Comparison of ENCODE assay signal across 8 cellular contexts in the genomic region with DNA sequence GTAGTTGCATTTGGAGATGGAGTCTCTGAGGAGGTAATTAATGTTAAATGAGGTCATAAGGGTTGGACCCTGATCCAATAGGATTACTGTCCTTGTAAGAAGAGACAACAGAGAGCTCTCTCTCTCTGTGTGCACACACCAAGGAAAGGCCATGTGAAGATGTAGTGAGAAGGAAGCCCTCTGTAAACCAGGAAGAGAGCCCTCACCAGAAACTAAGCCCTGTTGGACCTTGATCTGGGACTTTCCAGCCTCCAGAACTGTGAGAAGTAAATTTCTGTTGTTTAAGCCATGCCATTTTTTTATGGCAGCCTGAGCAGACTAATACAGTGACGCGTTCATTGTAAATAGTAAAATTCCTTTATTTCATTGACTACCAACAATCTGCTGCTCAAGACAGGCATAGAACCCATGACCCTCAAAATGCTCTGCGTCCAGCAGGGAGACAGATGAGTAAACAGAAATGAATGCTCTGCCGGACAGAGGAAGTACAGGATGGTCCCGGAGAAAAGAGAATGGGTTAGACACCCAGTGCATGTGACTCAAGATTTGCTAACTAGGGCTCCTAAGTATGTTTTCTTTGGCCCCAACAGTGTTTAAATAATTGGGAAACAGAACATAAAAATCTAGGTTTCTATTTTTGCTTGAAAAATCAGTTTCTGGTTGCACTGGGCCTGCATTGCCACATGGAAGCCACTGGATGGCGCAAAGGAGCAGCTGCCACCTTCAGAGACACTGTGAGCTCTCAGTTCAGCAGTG. TPM values are rescaled to one million over a fixed set of nuclear protein-coding genes. Genes with fewer than 3 reads are reported as not detected.
DNase-seq lines count a peak whose midpoint lies in the region; ATAC-seq and TF ChIP-seq lines count a peak whose summit lies in the region.

No MANE protein-coding gene starts in this region.

- CTCF ChIA-PET in RWPE1 (lab: Yijun Ruan, JAX): interaction anchor here (0.5 to 1.1 kb wide), 11 partner anchors 12 to 1269 kb away, joined by 3 to 5 read pairs (median 3); no protein-coding TSS in a partner anchor

- no peak overlapping the region for H3K4me3 ChIP-seq in GM12875 (ENCODE audit: low read depth, low read length)
- H3K4me3 ChIP-seq in fibroblast of the aortic adventitia (ENCODE audit: low read depth, low read length): no peak overlapping the region

- POLR2A ChIA-PET in RWPE1 (lab: Yijun Ruan, JAX; ENCODE audit: low non-redundant PET): no interaction called here

- H3K9me3 ChIP-seq in T-helper 17 cell (ENCODE audit: control insufficient read depth, low read length, poor library complexity, severe bottlenecking): no peaks in the 10 kb centered on the region

- peaks cover 32% of the 10 kb centered on the region for H3K27me3 Mint-ChIP-seq in T-helper 17 cell

- DNase-seq in ACHN: peak; percentile 39
- peak; percentile 63 for DNase-seq in RWPE1 (ENCODE audit: low spot score)
- DNase-seq in fibroblast of the aortic adventitia (ENCODE audit: low read depth): peak; percentile 97
- peak in 36 of 56 donors; percentile 5 to 68 (median 29) for DNase-seq in nucleus accumbens (lab: John Stamatoyannopoulos, UW)
- DNase-seq in NCI-H1417 treated with DMSO at 0.1 percent for 48 hours (lab: John Stamatoyannopoulos, UW): no peak
- no peak for DNase-seq in T-helper 17 cell
- DNase-seq in mesenteric fat pad (ENCODE audit: low spot score): no peak

- H3K27ac Mint-ChIP-seq in T-helper 17 cell: no peak overlapping the region

- no peak overlapping the region for H3K4me3 Mint-ChIP-seq in T-helper 17 cell

- TF ChIP-seq CTCF in GM12875 (IDR thresholded peaks at IDR 0.05; ENCODE audit: borderline replicate concordance, insufficient read depth, low read depth, low read length) (peak; percentile 87), RWPE1 (conservative IDR thresholded peaks at IDR 0.05; ENCODE audit: low read depth) (peak; percentile 97), fibroblast of the aortic adventitia (IDR thresholded peaks at IDR 0.05; ENCODE audit: insufficient read depth, low read length) (peak; percentile 99)

- peak overlapping the region; percentile 65 for H3K27ac ChIP-seq in RWPE1

- in situ Hi-C loops in ACHN (cut with HindIII; ENCODE audit: low pct_ligation_motif_present, low pct_unique_long_range_greater_than_20kb, low sequenced_read_pairs): no loop called here

- no peaks in the 10 kb centered on the region for H3K36me3 Mint-ChIP-seq in T-helper 17 cell (ENCODE audit: low read depth)

- no peaks in the 10 kb centered on the region for H3K4me1 Mint-ChIP-seq in T-helper 17 cell

- ATAC-seq in T-helper 17 cell: no peak

RNA-seq across cellular contexts. Expression of a gene that starts 37.9 kb away (rescaled TPM):
- total RNA-seq in fibroblast of the aortic adventitia (ENCODE audit: low replicate concordance) (10.3 and 22.4 TPM in 2 replicates), T-helper 17 cell (not detected), mesenteric fat pad (7.4 TPM)

Comparison
In these comparisons a context has a peak if more than half of its experiments do, and no peak if none do; other contexts are left out.
1. DNase-seq: peak in ACHN (single experiment), RWPE1 (single experiment), fibroblast of the aortic adventitia (single experiment) and nucleus accumbens (36 of 56); none in NCI-H1417 treated with DMSO at 0.1 percent for 48 hours (single experiment), T-helper 17 cell (0 of 3) and mesenteric fat pad (single experiment).
2. Peak in every context shown above with its lines, with median percentiles within 50 percentile points of each other: CTCF ChIP-seq.